1 cellular context compared by ENCODE assay signal in genomic region chr7:1439373-1440363, GRCh38.
TF ChIP-seq lines count a peak whose summit lies in the region.

No MANE protein-coding gene starts in this region.

TF ChIP-seq in IMR-90, 13 proteins besides CTCF, POLR2A, EP300 and RAD21:
- TF ChIP-seq RCOR1 (IDR thresholded peaks at IDR 0.05; ENCODE audit: insufficient replicate concordance, low read length) (no peak), USF2 (IDR thresholded peaks at IDR 0.05; ENCODE audit: low read depth, low read length) (no peak)
